14 cellular contexts compared by ENCODE assay signal in genomic region chr3:78221796-78222195, GRCh38.
"Had no signal": no experiment of that assay in that cellular context is flagged by ENCODE, and none has a peak within 500 bp of the region (broad histone marks: within the 10 kb centered on the region; RNA-seq: fewer than 3 reads in every experiment).

No MANE protein-coding gene starts in this region.

- H3K27ac Mint-ChIP-seq: activated CD8-positive, alpha-beta memory T cell treated with anti-CD3 and anti-CD28 coated beads, Interleukin-2, amount 10 ng/mL, durations not matched to agents 7 days and 5 days; activated naive CD4-positive, alpha-beta T cell treated with anti-CD3 and anti-CD28 coated beads, Interleukin-2, amount 50 U/mL, for 72 hours; activated T-cell treated with anti-CD3 and anti-CD28 coated beads, Interleukin-2, amount 50 U/mL, for 24 hours; T-helper 1 cell treated with Interleukin-12 subunit alpha and Interleukin-12 subunit beta and Interleukin-4 antibody, amounts not matched to agents 30 μg/mL and 1 μg/mL, for 36 hours had no signal

- H3K4me1 ChIP-seq: gastrocnemius medialis, parathyroid adenoma, stomach, uterus had no signal

- H3K4me3 Mint-ChIP-seq: activated CD8-positive, alpha-beta memory T cell treated with anti-CD3 and anti-CD28 coated beads, Interleukin-2, amount 10 ng/mL, durations not matched to agents 7 days and 5 days; activated T-cell treated with anti-CD3 and anti-CD28 coated beads, Interleukin-2, amount 50 U/mL, for 24 hours; T-helper 1 cell treated with Interleukin-12 subunit alpha and Interleukin-12 subunit beta and Interleukin-4 antibody, amounts not matched to agents 30 μg/mL and 1 μg/mL, for 36 hours had no signal

- DNase-seq: activated CD4-positive, alpha-beta T cell treated with anti-CD3 and anti-CD28 coated beads, Interleukin-2, amount 50 U/mL, for 4 hours; activated CD8-positive, alpha-beta memory T cell treated with anti-CD3 and anti-CD28 coated beads, Interleukin-2, amount 10 ng/mL, durations not matched to agents 7 days and 5 days; activated effector memory CD4-positive, alpha-beta T cell treated with Interleukin-2 at 50 U/mL for 16 hours; activated T-cell treated with anti-CD3 and anti-CD28 coated beads, Interleukin-2, amount 50 U/mL, for 24 hours; amygdala; gastrocnemius medialis; naive B cell; stomach; uterus had no signal

- H3K9me3 ChIP-seq: gastrocnemius medialis, stomach, thoracic aorta, uterus had no signal

- H2AFZ ChIP-seq: parathyroid adenoma had no signal

- ATAC-seq: activated CD4-positive, CD25-positive, alpha-beta regulatory T cell treated with anti-CD3 and anti-CD28 coated beads, Interleukin-2, amount 50 U/mL, for 24 hours; activated CD8-positive, alpha-beta memory T cell treated with anti-CD3 and anti-CD28 coated beads, Interleukin-2, amount 10 ng/mL, durations not matched to agents 7 days and 5 days; activated naive CD4-positive, alpha-beta T cell treated with anti-CD3 and anti-CD28 coated beads, Interleukin-2, amount 50 U/mL, for 72 hours; gastrocnemius medialis had no signal

- H3K79me2 ChIP-seq: parathyroid adenoma had no signal

- H3K4me1 Mint-ChIP-seq: activated CD8-positive, alpha-beta memory T cell treated with anti-CD3 and anti-CD28 coated beads, Interleukin-2, amount 10 ng/mL, durations not matched to agents 7 days and 5 days; naive B cell had no signal

- H3K27me3 ChIP-seq: gastrocnemius medialis, stomach, uterus had no signal

- H3K4me3 ChIP-seq: gastrocnemius medialis, stomach, thoracic aorta, uterus had no signal

- H3K27me3 Mint-ChIP-seq: activated CD8-positive, alpha-beta memory T cell treated with anti-CD3 and anti-CD28 coated beads, Interleukin-2, amount 10 ng/mL, durations not matched to agents 7 days and 5 days; activated T-cell treated with anti-CD3 and anti-CD28 coated beads, Interleukin-2, amount 50 U/mL, for 24 hours; naive B cell had no signal

- H3K36me3 Mint-ChIP-seq: activated CD8-positive, alpha-beta memory T cell treated with anti-CD3 and anti-CD28 coated beads, Interleukin-2, amount 10 ng/mL, durations not matched to agents 7 days and 5 days; activated naive CD4-positive, alpha-beta T cell treated with anti-CD3 and anti-CD28 coated beads, Interleukin-2, amount 50 U/mL, for 72 hours; naive B cell had no signal

- H3K9ac ChIP-seq: parathyroid adenoma had no signal

- H3K36me3 ChIP-seq: gastrocnemius medialis, stomach, thoracic aorta, uterus had no signal

- H3K27ac ChIP-seq: gastrocnemius medialis, parathyroid adenoma, stomach, thoracic aorta, uterus had no signal
